ENCODE assay signal across 1 cellular context in genomic region chr20:49646126-49646525, GRCh38.
TF ChIP-seq lines count a peak whose summit lies in the region.

No MANE protein-coding gene starts in this region.

TF ChIP-seq in SK-N-SH treated with all-trans-retinoic acid at 6 μM for 48 hours, 23 proteins besides CTCF, POLR2A, EP300 and RAD21:
- no peak for TF ChIP-seq ZFP30 (CRISPR knock-in tag; IDR thresholded peaks at IDR 0.05)
- TF ChIP-seq, protein P1, sequence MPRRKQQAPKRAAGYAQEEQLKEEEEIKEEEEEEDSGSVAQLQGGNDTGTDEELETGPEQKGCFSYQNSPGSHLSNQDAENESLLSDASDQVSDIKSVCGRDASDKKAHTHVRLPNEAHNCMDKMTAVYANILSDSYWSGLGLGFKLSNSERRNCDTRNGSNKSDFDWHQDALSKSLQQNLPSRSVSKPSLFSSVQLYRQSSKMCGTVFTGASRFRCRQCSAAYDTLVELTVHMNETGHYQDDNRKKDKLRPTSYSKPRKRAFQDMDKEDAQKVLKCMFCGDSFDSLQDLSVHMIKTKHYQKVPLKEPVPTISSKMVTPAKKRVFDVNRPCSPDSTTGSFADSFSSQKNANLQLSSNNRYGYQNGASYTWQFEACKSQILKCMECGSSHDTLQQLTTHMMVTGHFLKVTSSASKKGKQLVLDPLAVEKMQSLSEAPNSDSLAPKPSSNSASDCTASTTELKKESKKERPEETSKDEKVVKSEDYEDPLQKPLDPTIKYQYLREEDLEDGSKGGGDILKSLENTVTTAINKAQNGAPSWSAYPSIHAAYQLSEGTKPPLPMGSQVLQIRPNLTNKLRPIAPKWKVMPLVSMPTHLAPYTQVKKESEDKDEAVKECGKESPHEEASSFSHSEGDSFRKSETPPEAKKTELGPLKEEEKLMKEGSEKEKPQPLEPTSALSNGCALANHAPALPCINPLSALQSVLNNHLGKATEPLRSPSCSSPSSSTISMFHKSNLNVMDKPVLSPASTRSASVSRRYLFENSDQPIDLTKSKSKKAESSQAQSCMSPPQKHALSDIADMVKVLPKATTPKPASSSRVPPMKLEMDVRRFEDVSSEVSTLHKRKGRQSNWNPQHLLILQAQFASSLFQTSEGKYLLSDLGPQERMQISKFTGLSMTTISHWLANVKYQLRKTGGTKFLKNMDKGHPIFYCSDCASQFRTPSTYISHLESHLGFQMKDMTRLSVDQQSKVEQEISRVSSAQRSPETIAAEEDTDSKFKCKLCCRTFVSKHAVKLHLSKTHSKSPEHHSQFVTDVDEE (CRISPR knock-in tag; IDR thresholded peaks at IDR 0.05) = no peak
- no peak for TF ChIP-seq ZC3H10 (CRISPR knock-in tag; IDR thresholded peaks at IDR 0.05)
- no peak for TF ChIP-seq RARB (CRISPR knock-in tag; IDR thresholded peaks at IDR 0.05)
- TF ChIP-seq GLIS3 (CRISPR knock-in tag; IDR thresholded peaks at IDR 0.05) = no peak
- no peak for TF ChIP-seq SNAI2 (CRISPR knock-in tag; IDR thresholded peaks at IDR 0.05)
